In the genomic region with DNA sequence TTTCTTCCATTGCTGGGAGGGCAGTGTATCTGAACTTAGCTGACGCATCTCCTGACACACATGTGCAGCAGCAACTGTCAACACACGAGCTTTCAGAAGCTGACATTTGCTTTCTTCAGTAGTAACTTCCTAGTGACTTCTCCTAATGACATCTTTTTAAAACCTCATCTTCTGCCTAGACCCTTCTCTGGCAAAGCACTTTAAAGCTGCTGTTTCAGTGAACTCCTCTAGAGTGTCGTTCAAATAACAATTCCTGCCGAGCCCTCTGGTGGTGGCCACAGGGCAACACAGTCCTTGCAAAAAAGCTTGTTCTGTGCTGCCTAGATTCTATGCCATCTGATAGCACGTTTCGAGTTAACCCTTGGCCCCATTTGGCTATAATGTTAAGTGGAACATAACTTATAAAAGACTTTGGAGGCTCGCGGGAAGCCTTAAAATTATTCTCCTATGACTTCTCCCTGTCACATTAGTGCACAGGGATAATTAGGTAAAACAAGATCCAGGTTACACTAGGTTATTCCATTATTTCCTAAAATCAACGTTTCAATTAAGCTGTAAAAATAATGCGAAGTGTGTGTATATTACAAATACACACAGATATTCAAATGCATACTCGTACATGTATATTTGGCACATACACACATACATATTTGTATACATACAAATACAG, we compare ENCODE assay signal across 9 cellular contexts.
DNase-seq lines count a peak whose midpoint lies in the region; ATAC-seq and TF ChIP-seq lines count a peak whose summit lies in the region.
"Had no signal": no experiment of that assay in that cellular context is flagged by ENCODE, and none has a peak within 500 bp of the region (broad histone marks: within the 10 kb centered on the region; RNA-seq: fewer than 3 reads in every experiment).

No MANE protein-coding gene starts in this region.

- H3K36me3 ChIP-seq in Caco-2 (ENCODE audit: control insufficient read depth, insufficient read depth, low read length) (no peaks in the 10 kb centered on the region), Loucy (ENCODE audit: insufficient read depth, low read length) (no peaks in the 10 kb centered on the region), right atrium auricular region (no peaks in the 10 kb centered on the region), spleen (no peaks in the 10 kb centered on the region)

- H3K4me2 ChIP-seq in Loucy (ENCODE audit: low read depth, low read length, poor library complexity, severe bottlenecking), result no peak overlapping the region

- no peaks in the 10 kb centered on the region for H3F3A ChIP-seq in Loucy (ENCODE audit: low read depth)

- no peaks in the 10 kb centered on the region for H3K36me3 Mint-ChIP-seq in Caco-2 (ENCODE audit: insufficient read depth, unreplicated experiment)
- H3K36me3 Mint-ChIP-seq in activated naive CD4-positive, alpha-beta T cell treated with anti-CD3 and anti-CD28 coated beads, Interleukin-2, amount 50 U/mL, for 72 hours, result no peaks in the 10 kb centered on the region
- H3K36me3 Mint-ChIP-seq: IgD-negative memory B cell had no signal

- CTCF ChIA-PET in Caco-2 (lab: Charles Lee), result interaction anchor here (0.5 to 1.1 kb wide), 2 partner anchors 151 to 568 kb away, joined by 3 to 4 read pairs; no protein-coding TSS in a partner anchor

- peaks cover 6% of the 10 kb centered on the region for H3K4me1 Mint-ChIP-seq in Caco-2 (ENCODE audit: low read depth, unreplicated experiment)

- H3K27ac ChIP-seq in right atrium auricular region (no peak overlapping the region), spleen (no peak overlapping the region)

- H4K20me1 ChIP-seq in Loucy (ENCODE audit: insufficient read depth, low read length, poor library complexity, severe bottlenecking), result no peaks in the 10 kb centered on the region

- no peaks in the 10 kb centered on the region for H3K79me2 ChIP-seq in Loucy (ENCODE audit: insufficient read depth, low read length)

- H2AFZ ChIP-seq in Loucy (ENCODE audit: low read length), result no peak overlapping the region

- TF ChIP-seq CTCF in Caco-2 (IDR thresholded peaks at IDR 0.05; ENCODE audit: insufficient read depth in 1 of 2, low read depth in 1 of 2, low read length in 1 of 2, severe bottlenecking in 1 of 2, unreplicated experiment in 1 of 2) (peak; percentile 79 to 88), Loucy (conservative IDR thresholded peaks at IDR 0.05; ENCODE audit: low read length) (peak; percentile 59), right atrium auricular region (IDR thresholded peaks at IDR 0.05) (peak; percentile 12 to 73), spleen (IDR thresholded peaks at IDR 0.05 in 8 of 11, conservative IDR thresholded peaks at IDR 0.05 in 3 of 11) (peak in 7 of 11 experiments; percentile 24 to 56 (median 44))

- no peaks in the 10 kb centered on the region for H3K4me1 ChIP-seq in Caco-2
- no peaks in the 10 kb centered on the region for H3K4me1 ChIP-seq in Loucy (ENCODE audit: insufficient read depth, low read length, poor library complexity, severe bottlenecking)
- H3K4me1 ChIP-seq in right atrium auricular region, result peaks cover 0 to 4% of the 10 kb centered on the region in 2 donors
- H3K4me1 ChIP-seq in spleen, result no peaks in the 10 kb centered on the region

- no peak overlapping the region for H3K27ac Mint-ChIP-seq in Caco-2 (ENCODE audit: unreplicated experiment)
- H3K27ac Mint-ChIP-seq in activated naive CD4-positive, alpha-beta T cell treated with anti-CD3 and anti-CD28 coated beads, Interleukin-2, amount 50 U/mL, for 72 hours, result no peak overlapping the region
- H3K27ac Mint-ChIP-seq: IgD-negative memory B cell had no signal

- no peak for TF ChIP-seq POLR2A in spleen (IDR thresholded peaks at IDR 0.05)

- intact Hi-C loops in Caco-2 (cut with micrococcal nuclease; ENCODE audit: unreplicated experiment), result loop anchor here (2.0 to 10.0 kb wide), 3 partner anchors 84 to 258 kb away; no protein-coding TSS in a partner anchor
- intact Hi-C loops in spleen (cut with DNase I; ENCODE audit: low total_unique reads), result no loop called here

- POLR2A ChIA-PET in Caco-2 (lab: Charles Lee), result no interaction called here

- 41 to 46% (median 45%) methylated on average over 11 of the region's 11 CpGs for WGBS in spleen, 5 donors

- H3K27me3 ChIP-seq in Caco-2 (replicated peaks; ENCODE audit: control insufficient read depth, insufficient read depth, low read length) (no peaks in the 10 kb centered on the region), Loucy (ENCODE audit: insufficient read depth, low read length, poor library complexity, severe bottlenecking) (no peaks in the 10 kb centered on the region), right atrium auricular region (no peaks in the 10 kb centered on the region), spleen (replicated peaks in 1 of 7) (no peaks in the 10 kb centered on the region)

- DNase-seq in Caco-2 (peak; percentile 59 to 64), SW480 (ENCODE audit: low spot score) (peak; percentile 40), right atrium auricular region (ENCODE audit: low spot score) (no peak), spleen (no peak), NCI-H2029 (lab: John Stamatoyannopoulos, UW) (no peak)
- no peak for DNase-seq in activated naive CD4-positive, alpha-beta T cell treated with anti-CD3 and anti-CD28 coated beads, Interleukin-2, amount 50 U/mL, for 72 hours (ENCODE audit: low spot score in 2 of 2)

- no peaks in the 10 kb centered on the region for H3K9me2 ChIP-seq in Loucy (replicated peaks; ENCODE audit: low read depth, low read length)

- H3K9ac ChIP-seq in Loucy (ENCODE audit: low read depth, low read length, poor library complexity, severe bottlenecking), result no peak overlapping the region

- H3K9me3 Mint-ChIP-seq in Caco-2 (ENCODE audit: unreplicated experiment), result peaks cover 7% of the 10 kb centered on the region
- peaks cover 3 to 17% of the 10 kb centered on the region in 2 donors for H3K9me3 Mint-ChIP-seq in activated naive CD4-positive, alpha-beta T cell treated with anti-CD3 and anti-CD28 coated beads, Interleukin-2, amount 50 U/mL, for 72 hours

- H3K9me3 ChIP-seq in Caco-2, result no peaks in the 10 kb centered on the region
- no peaks in the 10 kb centered on the region for H3K9me3 ChIP-seq in Loucy (ENCODE audit: insufficient read depth, low read depth, low read length)
- no peaks in the 10 kb centered on the region for H3K9me3 ChIP-seq in right atrium auricular region
- H3K9me3 ChIP-seq in spleen, result no peaks in the 10 kb centered on the region

- H3K27me3 Mint-ChIP-seq in Caco-2 (ENCODE audit: insufficient read depth, unreplicated experiment), result no peaks in the 10 kb centered on the region
- H3K27me3 Mint-ChIP-seq: IgD-negative memory B cell had no signal

- ATAC-seq in GM19467 (IDR thresholded peaks at IDR 0.05; ENCODE audit: unreplicated experiment), result peak; percentile 81
- no peak for ATAC-seq in activated naive CD4-positive, alpha-beta T cell treated with anti-CD3 and anti-CD28 coated beads, Interleukin-2, amount 50 U/mL, for 72 hours

- no peak overlapping the region for H3K4me3 Mint-ChIP-seq in Caco-2 (ENCODE audit: unreplicated experiment)
- H3K4me3 Mint-ChIP-seq: IgD-negative memory B cell had no signal

- no TSS peak for BruUV-seq in Caco-2 (replicated peaks; lab: Mats Ljungman, UMichigan)

- H3K4me3 ChIP-seq in Caco-2 (ENCODE audit: low read depth, low read length), result no peak overlapping the region
- H3K4me3 ChIP-seq in Loucy (ENCODE audit: low read length, poor library complexity, severe bottlenecking), result no peak overlapping the region
- H3K4me3 ChIP-seq in right atrium auricular region, result no peak overlapping the region
- H3K4me3 ChIP-seq in spleen, result no peak overlapping the region

Comparison
In these comparisons a context has a peak if more than half of its experiments do, and no peak if none do; other contexts are left out.
1. DNase-seq: peak in Caco-2 (2 of 2) and SW480 (single experiment); none in right atrium auricular region (single experiment), spleen (single experiment), NCI-H2029 (single experiment) and activated naive CD4-positive, alpha-beta T cell treated with anti-CD3 and anti-CD28 coated beads, Interleukin-2, amount 50 U/mL, for 72 hours (0 of 2).
2. Peak in every context shown above with its lines, with median percentiles within 50 percentile points of each other: CTCF ChIP-seq.